17 cellular contexts compared by ENCODE assay signal in the genomic region with DNA sequence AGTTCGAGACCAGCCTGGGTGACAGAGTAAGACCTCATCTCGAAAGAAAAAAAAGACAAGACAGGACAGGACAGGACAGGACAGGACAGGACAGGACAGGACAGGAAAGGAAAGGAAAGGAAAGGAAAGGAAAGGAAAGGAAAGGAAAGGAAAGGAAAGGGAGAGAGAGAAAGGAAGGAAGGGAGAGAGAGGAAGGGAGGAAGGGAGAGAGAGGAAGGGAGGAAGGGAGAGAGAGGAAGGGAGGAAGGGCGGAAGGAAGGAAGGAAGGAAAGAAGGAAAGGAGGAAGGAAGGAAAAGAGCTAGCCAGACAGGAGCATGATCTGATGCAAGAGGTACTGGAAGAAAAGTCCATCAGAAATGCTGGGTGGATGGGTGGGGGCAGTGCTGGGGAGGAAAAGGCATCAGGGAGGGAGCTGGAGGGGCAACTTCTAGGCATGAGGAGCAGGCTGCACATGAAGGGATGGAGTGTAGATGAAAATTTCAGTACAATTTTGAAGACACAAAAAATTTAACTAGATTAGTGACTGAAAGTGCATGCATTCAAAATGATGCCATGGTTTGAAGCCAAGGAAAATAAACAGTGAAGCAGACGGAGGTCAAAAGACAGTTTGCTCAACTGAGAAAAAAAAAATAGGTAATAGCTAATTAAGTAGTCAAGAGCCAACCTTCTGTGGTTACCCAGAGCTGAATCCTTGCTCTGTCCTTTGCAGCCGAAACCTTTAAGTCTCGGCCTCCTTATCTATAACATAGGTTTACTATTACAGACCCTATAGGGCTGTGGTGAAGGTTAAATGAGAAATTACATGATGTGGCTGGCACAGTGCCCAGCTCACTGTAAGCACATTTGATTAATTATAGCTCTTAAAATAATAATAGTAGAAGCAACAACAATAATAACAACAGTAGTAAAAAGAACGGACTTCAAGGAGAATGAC. TPM values are rescaled to one million over a fixed set of nuclear protein-coding genes. Genes with fewer than 3 reads are reported as not detected.
DNase-seq lines count a peak whose midpoint lies in the region; ATAC-seq and TF ChIP-seq lines count a peak whose summit lies in the region.
"Had no signal": no experiment of that assay in that cellular context is flagged by ENCODE, and none has a peak within 500 bp of the region (broad histone marks: within the 10 kb centered on the region; RNA-seq: fewer than 3 reads in every experiment).

No MANE protein-coding gene starts in this region.

- H3K27me3 ChIP-seq in thoracic aorta (replicated peaks; ENCODE audit: insufficient read depth) = no peaks in the 10 kb centered on the region
- no peaks in the 10 kb centered on the region for H3K27me3 ChIP-seq in naive thymus-derived CD4-positive, alpha-beta T cell (ENCODE audit: control insufficient read depth in 2 of 2, insufficient read depth in 2 of 2, low read length in 2 of 2)
- no peaks in the 10 kb centered on the region for H3K27me3 ChIP-seq in MG63
- H3K27me3 ChIP-seq: neural progenitor cell had no signal

- no peaks in the 10 kb centered on the region for H3K9me3 Mint-ChIP-seq in activated T-cell treated with anti-CD3 and anti-CD28 coated beads, Interleukin-2, amount 50 U/mL, for 72 hours
- H3K9me3 Mint-ChIP-seq in MCF 10A (ENCODE audit: unreplicated experiment) = no peaks in the 10 kb centered on the region
- H3K9me3 Mint-ChIP-seq in naive thymus-derived CD4-positive, alpha-beta T cell = peaks cover 0 to 2% (median 0%) of the 10 kb centered on the region in 11 donors
- H3K9me3 Mint-ChIP-seq: neural progenitor cell, T-cell had no signal

- intact Hi-C loops in MCF 10A (cut with micrococcal nuclease) = no loop called here
- intact Hi-C loops in left ventricle myocardium superior (cut with micrococcal nuclease) = no loop called here
- intact Hi-C loops in naive thymus-derived CD4-positive, alpha-beta T cell (cut with micrococcal nuclease) = no loop called here

- no peaks in the 10 kb centered on the region for H3K27me3 Mint-ChIP-seq in activated T-cell treated with anti-CD3 and anti-CD28 coated beads, Interleukin-2, amount 50 U/mL, for 72 hours (ENCODE audit: low read depth)
- no peaks in the 10 kb centered on the region for H3K27me3 Mint-ChIP-seq in MCF 10A (ENCODE audit: insufficient read depth, unreplicated experiment)
- H3K27me3 Mint-ChIP-seq in naive thymus-derived CD4-positive, alpha-beta T cell = no peaks in the 10 kb centered on the region
- H3K27me3 Mint-ChIP-seq: T-cell had no signal

- peaks cover 25% of the 10 kb centered on the region for H3K4me1 Mint-ChIP-seq in activated T-cell treated with anti-CD3 and anti-CD28 coated beads, Interleukin-2, amount 50 U/mL, for 72 hours (ENCODE audit: low read depth)
- H3K4me1 Mint-ChIP-seq in MCF 10A (ENCODE audit: insufficient read depth, unreplicated experiment) = peaks cover 28% of the 10 kb centered on the region
- H3K4me1 Mint-ChIP-seq in naive thymus-derived CD4-positive, alpha-beta T cell = peaks cover 5 to 24% (median 13%) of the 10 kb centered on the region in 7 donors

- CTCF ChIA-PET in MCF 10A (lab: Yijun Ruan, JAX) = interaction anchor here (1.0 to 1.4 kb wide), 2 partner anchors 10 to 24 kb away, joined by 3 to 4 read pairs; no protein-coding TSS in a partner anchor
- CTCF ChIA-PET in naive thymus-derived CD4-positive, alpha-beta T cell (lab: Charles Lee) = no interaction called here

- H3K27ac ChIP-seq in thoracic aorta = peak overlapping the region; percentile 54 to 77
- H3K27ac ChIP-seq in naive thymus-derived CD4-positive, alpha-beta T cell (ENCODE audit: low read depth, low read length) = no peak overlapping the region
- H3K27ac ChIP-seq: neural progenitor cell had no signal

- DNase-seq in activated T-cell treated with anti-CD3 and anti-CD28 coated beads, Interleukin-2, amount 50 U/mL, for 72 hours = no peak
- no peak for DNase-seq in activated T-cell treated with anti-CD3 and anti-CD28 coated beads, Interleukin-2, amount 50 U/mL, for 48 hours
- peak; percentile 60 for DNase-seq in MCF 10A (ENCODE audit: unreplicated experiment)
- no peak for DNase-seq in left ventricle myocardium superior
- DNase-seq in thoracic aorta (ENCODE audit: low spot score) = no peak
- no peak for DNase-seq in naive thymus-derived CD4-positive, alpha-beta T cell
- no peak for DNase-seq in MG63
- DNase-seq: ACHN; activated CD4-positive, alpha-beta T cell treated with anti-CD3 and anti-CD28 coated beads for 48 hours; activated gamma-delta T cell; H7; NCI-H1930; stimulated activated CD4-positive, alpha-beta T cell treated with anti-CD3 and anti-CD28 coated beads, Interleukin-15, amount 100 ng/mL, for 24 hours; stimulated activated CD8-positive, alpha-beta memory T cell treated with anti-CD3 and anti-CD28 coated beads, Interleukin-4, amount 100 ng/mL, for 48 hours; T-cell had no signal

- H3K4me1 ChIP-seq in thoracic aorta (ENCODE audit: control insufficient read depth in 1 of 2, low read depth in 2 of 2) = peaks cover 6 to 67% of the 10 kb centered on the region in 2 donors
- no peaks in the 10 kb centered on the region for H3K4me1 ChIP-seq in naive thymus-derived CD4-positive, alpha-beta T cell (ENCODE audit: control insufficient read depth in 2 of 2, insufficient read depth in 2 of 2, low read length in 2 of 2)
- H3K4me1 ChIP-seq: neural progenitor cell had no signal

- TF ChIP-seq CTCF in MCF 10A (IDR thresholded peaks at IDR 0.05; ENCODE audit: unreplicated experiment) (no peak), thoracic aorta (IDR thresholded peaks at IDR 0.05) (no peak)

- H3K9me3 ChIP-seq in thoracic aorta (no peaks in the 10 kb centered on the region), MG63 (no peaks in the 10 kb centered on the region)
- no peaks in the 10 kb centered on the region for H3K9me3 ChIP-seq in naive thymus-derived CD4-positive, alpha-beta T cell (ENCODE audit: control insufficient read depth in 2 of 3, low read length in 3 of 3)

- no peak overlapping the region for H3K4me3 Mint-ChIP-seq in activated T-cell treated with anti-CD3 and anti-CD28 coated beads, Interleukin-2, amount 50 U/mL, for 72 hours
- no peak overlapping the region for H3K4me3 Mint-ChIP-seq in MCF 10A (ENCODE audit: unreplicated experiment)
- no peak overlapping the region for H3K4me3 Mint-ChIP-seq in naive thymus-derived CD4-positive, alpha-beta T cell
- H3K4me3 Mint-ChIP-seq: neural progenitor cell, T-cell had no signal

- H3K36me3 ChIP-seq in thoracic aorta (no peaks in the 10 kb centered on the region), MG63 (no peaks in the 10 kb centered on the region)
- peaks cover 0 to 4% (median 0%) of the 10 kb centered on the region in 3 experiments for H3K36me3 ChIP-seq in naive thymus-derived CD4-positive, alpha-beta T cell (ENCODE audit: control insufficient read depth in 2 of 3, insufficient read depth in 3 of 3, low read length in 3 of 3)
- H3K36me3 ChIP-seq: neural progenitor cell had no signal

- no peak for ATAC-seq in activated T-cell treated with anti-CD3 and anti-CD28 coated beads, Interleukin-2, amount 50 U/mL, for 72 hours (replicated peaks in 1 of 2)
- ATAC-seq in left ventricle myocardium superior (peak; percentile 64), thoracic aorta (ENCODE audit: insufficient number of reproducible peaks, low FRiP score, low read depth) (no peak), HG03139 (IDR thresholded peaks at IDR 0.05; ENCODE audit: unreplicated experiment) (no peak)
- no peak for ATAC-seq in naive thymus-derived CD4-positive, alpha-beta T cell
- ATAC-seq: T-cell had no signal

- peak overlapping the region; percentile 0 for H3K27ac Mint-ChIP-seq in activated T-cell treated with anti-CD3 and anti-CD28 coated beads, Interleukin-2, amount 50 U/mL, for 72 hours
- H3K27ac Mint-ChIP-seq in MCF 10A (ENCODE audit: low read depth, unreplicated experiment) = no peak overlapping the region
- H3K27ac Mint-ChIP-seq in naive thymus-derived CD4-positive, alpha-beta T cell = peak overlapping the region in 3 of 9 donors; percentile 9 to 69 (median 35)
- H3K27ac Mint-ChIP-seq: neural progenitor cell, T-cell had no signal

- peaks cover 8 to 24% of the 10 kb centered on the region in 2 donors for H3K36me3 Mint-ChIP-seq in activated T-cell treated with anti-CD3 and anti-CD28 coated beads, Interleukin-2, amount 50 U/mL, for 72 hours (ENCODE audit: insufficient read depth in 2 of 2)
- H3K36me3 Mint-ChIP-seq in MCF 10A (ENCODE audit: insufficient read depth, unreplicated experiment) = peaks cover 14% of the 10 kb centered on the region
- peaks cover 7 to 47% (median 13%) of the 10 kb centered on the region in 5 donors for H3K36me3 Mint-ChIP-seq in naive thymus-derived CD4-positive, alpha-beta T cell

- POLR2A ChIA-PET in MCF 10A (lab: Yijun Ruan, JAX) = interaction anchor here (0.6 to 1.2 kb wide), 5 partner anchors 9 to 140 kb away, joined by 3 to 5 read pairs (median 3); a partner anchor contains a TSS
- POLR2A ChIA-PET in naive thymus-derived CD4-positive, alpha-beta T cell (lab: Charles Lee) = no interaction called here

- H3K4me3 ChIP-seq in thoracic aorta (no peak overlapping the region), MG63 (no peak overlapping the region)
- no peak overlapping the region for H3K4me3 ChIP-seq in naive thymus-derived CD4-positive, alpha-beta T cell (ENCODE audit: low read length)
- H3K4me3 ChIP-seq: neural progenitor cell had no signal

- no TSS peak for BruUV-seq in MCF 10A (replicated peaks; lab: Mats Ljungman, UMichigan)

RNA-seq across cellular contexts. Expression of a gene that starts 59.9 kb away (rescaled TPM):
- 10 to 100 TPM; 26.0 to 39.0 TPM for total RNA-seq in activated T-cell treated with anti-CD3 and anti-CD28 coated beads, Interleukin-2, amount 50 U/mL, for 72 hours
- total RNA-seq in MCF 10A (2022) = 11.3 and 22.4 TPM in 2 replicates
- total RNA-seq in left ventricle myocardium superior = 13.8 TPM
- 10 to 100 TPM; 20.2 to 41.4 TPM for total RNA-seq in thoracic aorta
- total RNA-seq in naive thymus-derived CD4-positive, alpha-beta T cell = 10 to 100 TPM; 20.6 to 32.2 (median 25.9) TPM
- polyA plus RNA-seq in naive thymus-derived CD4-positive, alpha-beta T cell = 1 to 10 TPM; 2.3 to 5.0 TPM
- total RNA-seq in MG63 (2014; rRNA removed; shearing (Covaris generic); ENCODE audit: low replicate concordance) = 0.86 and 2.1 TPM in 2 replicates
